ENCODE assay signal across 1 cellular context in genomic region chr5:51881901-51882300, GRCh38.
A peak's percentile ranks its signal among the peaks of the same experiment; 100 is the strongest.
TF ChIP-seq lines count a peak whose summit lies in the region.

No MANE protein-coding gene starts in this region.

TF ChIP-seq in GM23338, 12 proteins besides CTCF, POLR2A, EP300 and RAD21:
- peak; percentile 65; the same call in 1 of the 2 replicates for TF ChIP-seq ZNF462 (CRISPR knock-in tag; IDR thresholded peaks at IDR 0.05)
- TF ChIP-seq NANOG (IDR thresholded peaks at IDR 0.05; ENCODE audit: borderline replicate concordance), result peak; percentile 53; the same call in 1 of the 2 replicates
- TF ChIP-seq ZNF114 (CRISPR knock-in tag; IDR thresholded peaks at IDR 0.05), result no peak
